In the genomic region with DNA sequence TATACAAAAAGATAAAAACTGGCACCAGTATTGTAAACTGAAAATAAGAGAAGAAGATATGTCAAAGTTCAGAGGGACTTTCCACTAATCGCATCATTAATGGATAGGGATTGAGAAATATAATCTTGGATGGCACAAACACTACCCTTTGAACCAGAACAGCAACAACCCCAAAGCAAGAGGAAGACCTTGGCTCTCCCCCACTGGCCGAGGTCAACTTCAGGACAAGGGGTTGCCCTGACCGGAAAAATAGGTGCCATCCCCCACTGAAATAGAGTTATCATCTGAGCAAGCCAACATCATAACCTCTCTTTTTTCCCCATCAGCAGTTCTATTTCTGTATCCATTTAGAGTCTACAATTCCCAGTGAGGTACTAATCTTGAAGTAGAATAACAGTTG, we compare ENCODE assay signal across 28 cellular contexts.
"Had no signal": no experiment of that assay in that cellular context is flagged by ENCODE, and none has a peak within 500 bp of the region (broad histone marks: within the 10 kb centered on the region; RNA-seq: fewer than 3 reads in every experiment).

No MANE protein-coding gene starts in this region.

- DNase-seq: colonic mucosa; cortex of kidney; dermis blood vessel endothelial cell; dorsolateral prefrontal cortex; effector CD4-positive, alpha-beta T cell; effector CD8-positive, alpha-beta T cell; effector memory CD4-positive, alpha-beta T cell; effector memory CD8-positive, alpha-beta T cell; endodermal cell; erythroblast; esophagus squamous epithelium; foreskin fibroblast; foreskin keratinocyte; foreskin melanocyte; gastrocnemius medialis; glutamatergic neuron; head of caudate nucleus; heart left ventricle; heart right ventricle had no signal

- FAIRE-seq: colon, endometrium, endothelial cell of umbilical vein, frontal cortex had no signal

- H3K36me3 ChIP-seq: colonic mucosa, esophagus muscularis mucosa, esophagus squamous epithelium, gastrocnemius medialis, gastroesophageal sphincter, heart left ventricle, heart right ventricle had no signal

- H3K4me3 ChIP-seq: colonic mucosa, coronary artery, dorsolateral prefrontal cortex, esophagus muscularis mucosa, esophagus squamous epithelium, gastrocnemius medialis, gastroesophageal sphincter, heart left ventricle, heart right ventricle had no signal

- H3K27me3 ChIP-seq: colonic mucosa, esophagus muscularis mucosa, esophagus squamous epithelium, foreskin keratinocyte, gastrocnemius medialis, gastroesophageal sphincter had no signal

- H3K9me3 ChIP-seq: colonic mucosa, esophagus muscularis mucosa, esophagus squamous epithelium, gastrocnemius medialis, gastroesophageal sphincter, heart left ventricle had no signal

- H3K4me1 ChIP-seq: colonic mucosa, esophagus muscularis mucosa, esophagus squamous epithelium, foreskin keratinocyte, gastrocnemius medialis, gastroesophageal sphincter, heart left ventricle, heart right ventricle had no signal

- ATAC-seq: effector memory CD8-positive, alpha-beta T cell; esophagus mucosa; foreskin keratinocyte; gastrocnemius medialis; gastroesophageal sphincter; heart left ventricle; heart right ventricle had no signal

- H3K27ac ChIP-seq: colonic mucosa, coronary artery, dorsolateral prefrontal cortex, epithelial cell of prostate, esophagus muscularis mucosa, esophagus squamous epithelium, foreskin keratinocyte, gastrocnemius medialis, gastroesophageal sphincter, heart left ventricle, heart right ventricle had no signal
